In the genomic region with DNA sequence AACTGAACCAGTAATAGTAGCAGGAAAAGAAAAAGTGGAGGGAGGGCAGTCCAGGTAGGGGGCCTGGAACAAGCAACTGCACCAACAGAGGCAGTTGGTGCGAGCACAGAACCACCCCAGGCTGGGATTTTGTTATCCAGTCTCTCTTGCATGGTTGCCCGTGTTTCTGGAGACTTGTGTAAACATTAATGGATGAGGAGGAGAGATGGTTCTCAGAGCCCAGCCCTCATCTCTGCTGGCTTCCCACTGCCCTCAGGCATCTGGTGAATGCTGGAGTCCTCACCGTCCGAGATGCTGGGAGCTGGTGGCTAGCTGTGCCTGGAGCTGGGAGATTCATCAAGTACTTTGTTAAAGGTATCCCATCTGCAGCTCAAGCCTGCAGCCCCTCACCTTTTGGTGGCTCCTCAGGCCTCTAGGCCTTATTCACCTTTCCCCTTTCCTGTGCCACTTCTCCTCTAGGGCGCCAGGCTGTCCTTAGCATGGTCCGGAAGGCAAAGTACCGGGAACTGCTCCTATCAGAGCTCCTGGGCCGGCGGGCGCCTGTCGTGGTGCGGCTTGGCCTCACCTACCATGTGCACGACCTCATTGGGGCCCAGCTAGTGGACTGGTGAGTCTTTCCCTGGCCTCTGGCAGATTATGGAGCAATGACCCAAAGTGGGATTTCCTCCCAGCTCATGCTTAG, we compare ENCODE assay signal across 7 cellular contexts. TPM values are rescaled to one million over a fixed set of nuclear protein-coding genes. Genes with fewer than 3 reads are reported as not detected.
A peak's percentile ranks its signal among the peaks of the same experiment; 100 is the strongest.
DNase-seq lines count a peak whose midpoint lies in the region; ATAC-seq and TF ChIP-seq lines count a peak whose summit lies in the region.
"Not testable (repeated sequence)": the region's sequence is repeated elsewhere in the genome, so short reads cannot be mapped to it uniquely, and the experiment has no call there.

No MANE protein-coding gene starts in this region.

- not testable (repeated sequence) for H3K27me3 Mint-ChIP-seq in activated CD8-positive, alpha-beta T cell treated with anti-CD3 and anti-CD28 coated beads for 36 hours; activated naive CD8-positive, alpha-beta T cell; chondrocyte (ENCODE audit: low read depth)

- H3K79me2 ChIP-seq in Loucy (ENCODE audit: insufficient read depth, low read length); osteoblast (ENCODE audit: insufficient read depth, low read length): not testable (repeated sequence)

- H3K36me3 ChIP-seq in Loucy (ENCODE audit: insufficient read depth, low read length); right lobe of liver; osteoblast (ENCODE audit: insufficient read depth, low read length): not testable (repeated sequence)
- H3K36me3 ChIP-seq in upper lobe of right lung: peaks cover 13% of the 10 kb centered on the region

- peak overlapping the region; percentile 83 for H3K27ac Mint-ChIP-seq in activated CD8-positive, alpha-beta T cell treated with anti-CD3 and anti-CD28 coated beads for 36 hours
- peak overlapping the region; percentile 89 for H3K27ac Mint-ChIP-seq in activated naive CD8-positive, alpha-beta T cell
- H3K27ac Mint-ChIP-seq in chondrocyte (ENCODE audit: unreplicated experiment): not testable (repeated sequence)

- not testable (repeated sequence) for H4K20me1 ChIP-seq in Loucy (ENCODE audit: insufficient read depth, low read length, poor library complexity, severe bottlenecking); osteoblast (ENCODE audit: insufficient read depth, low read length)

- not testable (repeated sequence) for H3K9me3 Mint-ChIP-seq in activated CD8-positive, alpha-beta T cell treated with anti-CD3 and anti-CD28 coated beads for 36 hours; activated naive CD8-positive, alpha-beta T cell (ENCODE audit: low read depth); chondrocyte (ENCODE audit: low read depth)

- not testable (repeated sequence) for TF ChIP-seq CTCF in Loucy (conservative IDR thresholded peaks at IDR 0.05; ENCODE audit: low read length); activated CD8-positive, alpha-beta T cell treated with anti-CD3 and anti-CD28 coated beads for 36 hours (IDR thresholded peaks at IDR 0.05); chondrocyte (IDR thresholded peaks at IDR 0.05); right lobe of liver (IDR thresholded peaks at IDR 0.05); osteoblast (IDR thresholded peaks at IDR 0.05; ENCODE audit: extremely low read depth, low read depth, low read length); upper lobe of right lung (IDR thresholded peaks at IDR 0.05)

- POLR2A ChIA-PET in activated CD8-positive, alpha-beta T cell treated with anti-CD3 and anti-CD28 coated beads for 36 hours (lab: Charles Lee): not testable (repeated sequence)

- peaks cover 13% of the 10 kb centered on the region for H3K4me1 Mint-ChIP-seq in activated CD8-positive, alpha-beta T cell treated with anti-CD3 and anti-CD28 coated beads for 36 hours (ENCODE audit: low read depth)
- peaks cover 16% of the 10 kb centered on the region for H3K4me1 Mint-ChIP-seq in activated naive CD8-positive, alpha-beta T cell (ENCODE audit: low read depth)
- H3K4me1 Mint-ChIP-seq in chondrocyte (ENCODE audit: low read depth): not testable (repeated sequence)

- not testable (repeated sequence) for ATAC-seq in activated CD8-positive, alpha-beta T cell treated with anti-CD3 and anti-CD28 coated beads for 36 hours; right lobe of liver; upper lobe of right lung

- WGBS in right lobe of liver (ENCODE audit: insufficient coverage, low coverage, low lambda C conversion rate, missing lambda C conversion rate): 79% methylated on average over 7 of the region's 13 CpGs

- CTCF ChIA-PET in activated CD8-positive, alpha-beta T cell treated with anti-CD3 and anti-CD28 coated beads for 36 hours (lab: Charles Lee): not testable (repeated sequence)

- not testable (repeated sequence) for TF ChIP-seq POLR2A in right lobe of liver (IDR thresholded peaks at IDR 0.05)

- H3K4me3 Mint-ChIP-seq in activated CD8-positive, alpha-beta T cell treated with anti-CD3 and anti-CD28 coated beads for 36 hours; activated naive CD8-positive, alpha-beta T cell; chondrocyte (ENCODE audit: unreplicated experiment): not testable (repeated sequence)

- peak overlapping the region; percentile 58 to 83 (median 69) for H3K27ac ChIP-seq in right lobe of liver
- H3K27ac ChIP-seq in osteoblast (ENCODE audit: low read depth, low read length); upper lobe of right lung: not testable (repeated sequence)

- not testable (repeated sequence) for DNase-seq in activated CD8-positive, alpha-beta T cell treated with anti-CD3 and anti-CD28 coated beads for 36 hours
- DNase-seq in chondrocyte (ENCODE audit: low spot score) (peak; percentile 72), right lobe of liver (peak in 1 of 3 donors; percentile 43), osteoblast (ENCODE audit: insufficient read length, low spot score, missing footprints) (peak; percentile 85), upper lobe of right lung (peak; percentile 31)

- H2AFZ ChIP-seq in Loucy (ENCODE audit: low read length); osteoblast (ENCODE audit: low read length): not testable (repeated sequence)

- H3K4me3 ChIP-seq in Loucy (ENCODE audit: low read length, poor library complexity, severe bottlenecking); right lobe of liver; osteoblast (ENCODE audit: insufficient read depth, low read length); upper lobe of right lung: not testable (repeated sequence)

- H3K27me3 ChIP-seq in Loucy (ENCODE audit: insufficient read depth, low read length, poor library complexity, severe bottlenecking); right lobe of liver; osteoblast (ENCODE audit: insufficient read depth, low read length); upper lobe of right lung: not testable (repeated sequence)

- peak overlapping the region; percentile 77 for H3K4me2 ChIP-seq in Loucy (ENCODE audit: low read depth, low read length, poor library complexity, severe bottlenecking)
- not testable (repeated sequence) for H3K4me2 ChIP-seq in osteoblast (ENCODE audit: insufficient read depth, low read length)

- not testable (repeated sequence) for H3F3A ChIP-seq in Loucy (ENCODE audit: low read depth)

- peak overlapping the region; percentile 68 for H3K9ac ChIP-seq in Loucy (ENCODE audit: low read depth, low read length, poor library complexity, severe bottlenecking)

- intact Hi-C loops in activated CD8-positive, alpha-beta T cell treated with anti-CD3 and anti-CD28 coated beads for 36 hours (cut with micrococcal nuclease); right lobe of liver (cut with DNase I); upper lobe of right lung (cut with DNase I): not testable (repeated sequence)

- not testable (repeated sequence) for H3K9me3 ChIP-seq in Loucy (ENCODE audit: insufficient read depth, low read depth, low read length); right lobe of liver; osteoblast (ENCODE audit: low read depth, low read length); upper lobe of right lung

- not testable (repeated sequence) for H3K9me2 ChIP-seq in Loucy (replicated peaks; ENCODE audit: low read depth, low read length)

- H3K36me3 Mint-ChIP-seq in activated CD8-positive, alpha-beta T cell treated with anti-CD3 and anti-CD28 coated beads for 36 hours (ENCODE audit: low read depth); activated naive CD8-positive, alpha-beta T cell; chondrocyte (ENCODE audit: low read depth): not testable (repeated sequence)

- H3K4me1 ChIP-seq in Loucy (ENCODE audit: insufficient read depth, low read length, poor library complexity, severe bottlenecking) (peaks cover 15% of the 10 kb centered on the region), right lobe of liver (peaks cover 0 to 27% (median 5%) of the 10 kb centered on the region in 4 donors)
- H3K4me1 ChIP-seq in osteoblast (ENCODE audit: insufficient read depth, low read length); upper lobe of right lung: not testable (repeated sequence)

RNA-seq across cellular contexts. Expression of a gene that starts 1.5 kb away (rescaled TPM):
- 1 to 10 TPM; 2.8 to 3.2 TPM for total RNA-seq in activated CD8-positive, alpha-beta T cell treated with anti-CD3 and anti-CD28 coated beads for 36 hours
- total RNA-seq in chondrocyte (7.2 to 13.3 TPM (median 10.5 TPM) in 3 replicates), right lobe of liver (1,000 to 10,000 TPM; 1,495 to 2,818 (median 2,205) TPM), osteoblast (7.2 and 8.3 TPM in 2 replicates), upper lobe of right lung (200 TPM)

RNA-seq across cellular contexts. Expression of a gene that starts 8.4 kb away (rescaled TPM):
- total RNA-seq in activated CD8-positive, alpha-beta T cell treated with anti-CD3 and anti-CD28 coated beads for 36 hours: 10 to 100 TPM; 13.0 to 13.1 TPM
- total RNA-seq in chondrocyte (15.8 to 25.9 TPM (median 19.3 TPM) in 3 replicates), right lobe of liver (10 to 100 TPM in 5 of 6 experiments, 1 to 10 TPM in 1; 9.8 to 14.6 (median 12.1) TPM), osteoblast (16.8 and 18.1 TPM in 2 replicates), upper lobe of right lung (20.5 TPM)

RNA-seq across cellular contexts. Expression of a gene that starts 21.4 kb away (rescaled TPM):
- 10 to 100 TPM; 76.5 to 77.3 TPM for total RNA-seq in activated CD8-positive, alpha-beta T cell treated with anti-CD3 and anti-CD28 coated beads for 36 hours
- 56.9 to 85.6 TPM (median 61.2 TPM) in 3 replicates for total RNA-seq in chondrocyte
- total RNA-seq in right lobe of liver: 10 to 100 TPM; 26.3 to 73.1 (median 47.1) TPM
- 42.0 and 46.0 TPM in 2 replicates for total RNA-seq in osteoblast
- 58.8 TPM for total RNA-seq in upper lobe of right lung

RNA-seq across cellular contexts. Expression of a gene that starts 21.6 kb away (rescaled TPM):
- 10 to 100 TPM; 60.5 to 61.0 TPM for total RNA-seq in activated CD8-positive, alpha-beta T cell treated with anti-CD3 and anti-CD28 coated beads for 36 hours
- total RNA-seq in chondrocyte: 43.5 to 59.3 TPM (median 50.6 TPM) in 3 replicates
- total RNA-seq in right lobe of liver: 10 to 100 TPM in 5 of 6 experiments, 1 to 10 TPM in 1; 9.3 to 33.8 (median 18.3) TPM
- total RNA-seq in osteoblast: 86.5 and 95.8 TPM in 2 replicates
- 43.9 TPM for total RNA-seq in upper lobe of right lung

RNA-seq across cellular contexts. Expression of a gene that starts 34.3 kb away (rescaled TPM):
- total RNA-seq in activated CD8-positive, alpha-beta T cell treated with anti-CD3 and anti-CD28 coated beads for 36 hours: 1 to 10 TPM; 2.7 to 3.3 TPM
- total RNA-seq in chondrocyte: 7.3 to 10.3 TPM (median 9.6 TPM) in 3 replicates
- total RNA-seq in right lobe of liver: 1,000 to 10,000 TPM; 1,420 to 2,805 (median 2,265) TPM
- total RNA-seq in osteoblast: 4.1 and 6.5 TPM in 2 replicates
- total RNA-seq in upper lobe of right lung: 166 TPM

Comparison
In these comparisons a context has a peak if more than half of its experiments do, and no peak if none do; other contexts are left out.
1. RNA of a gene that starts 1.5 kb away (total RNA-seq): 1,495 to 2,818 TPM in right lobe of liver and 200 TPM in upper lobe of right lung (single experiment); 7.2 to 13.3 TPM in chondrocyte, 7.2 to 8.3 TPM in osteoblast and 2.8 to 3.2 TPM in activated CD8-positive, alpha-beta T cell treated with anti-CD3 and anti-CD28 coated beads for 36 hours; every median in the first group is over 10 times any median in the second.